ENCODE assay signal across 8 cellular contexts in genomic region chr11:67266424-67267187, GRCh38. TPM values are rescaled to one million over a fixed set of nuclear protein-coding genes. Genes with fewer than 3 reads are reported as not detected.
DNase-seq lines count a peak whose midpoint lies in the region; ATAC-seq and TF ChIP-seq lines count a peak whose summit lies in the region.

TSS of gene GRK2 (plus strand) at chr11:67266473. CDS start at chr11:67266700, 227 bp downstream.

- peaks cover 6% of the 10 kb centered on the region for H3K36me3 ChIP-seq in left ventricle myocardium inferior
- H3K36me3 ChIP-seq in prostate gland = no peaks in the 10 kb centered on the region

- intact Hi-C loops in left ventricle myocardium inferior (cut with micrococcal nuclease) = no loop called here
- intact Hi-C loops in prostate gland (cut with DNase I) = loop anchor here (1.0 to 5.0 kb wide), 2 partner anchors 36 to 51 kb away; partner anchors contain the start of gene SSH3

- no peaks in the 10 kb centered on the region for H3K9me3 ChIP-seq in left ventricle myocardium inferior (replicated peaks)
- H3K9me3 ChIP-seq in prostate gland = no peaks in the 10 kb centered on the region

- no peaks in the 10 kb centered on the region for H3K9me3 Mint-ChIP-seq in activated naive CD8-positive, alpha-beta T cell treated with anti-CD3 and anti-CD28 coated beads, Interleukin-2, amount 10 ng/mL, durations not matched to agents 7 days and 5 days

- WGBS in prostate gland = under 1% methylated on average over 34 of the region's 110 CpGs

- DNase-seq in DMS114 treated with DMSO at 0.1 percent for 48 hours (lab: John Stamatoyannopoulos, UW; ENCODE audit: unreplicated experiment) (peak; percentile 31), HCEC 1CT (peak; percentile 55), NCI-H2196 treated with DMSO at 0.1 percent for 48 hours (lab: John Stamatoyannopoulos, UW; ENCODE audit: unreplicated experiment) (peak; percentile 40), left ventricle myocardium inferior (no peak), prostate gland (ENCODE audit: low spot score) (no peak)
- peak; percentile 66 for DNase-seq in activated naive CD8-positive, alpha-beta T cell treated with anti-CD3 and anti-CD28 coated beads, Interleukin-2, amount 10 ng/mL, durations not matched to agents 7 days and 5 days

- peak within 1 kb of the TSS; percentile 96 for H3K27ac Mint-ChIP-seq in activated naive CD8-positive, alpha-beta T cell treated with anti-CD3 and anti-CD28 coated beads, Interleukin-2, amount 10 ng/mL, durations not matched to agents 7 days and 5 days

- H3K4me1 ChIP-seq in left ventricle myocardium inferior (peaks cover 72% of the 10 kb centered on the region), prostate gland (replicated peaks) (peaks cover 32% of the 10 kb centered on the region)

- H3K4me1 Mint-ChIP-seq in activated naive CD8-positive, alpha-beta T cell treated with anti-CD3 and anti-CD28 coated beads, Interleukin-2, amount 10 ng/mL, durations not matched to agents 7 days and 5 days = peaks cover 60% of the 10 kb centered on the region

- POLR2A ChIA-PET in activated naive CD8-positive, alpha-beta T cell treated with anti-CD3 and anti-CD28 coated beads, Interleukin-2, amount 10 ng/mL, durations not matched to agents 7 days and 5 days (lab: Charles Lee) = interaction anchor here (0.9 to 7.8 kb wide), 11 partner anchors 9 to 85 kb away, joined by 3 to 190 read pairs (median 12); partner anchors contain the start of genes ANKRD13D and SSH3

- H3K4me3 Mint-ChIP-seq in activated naive CD8-positive, alpha-beta T cell treated with anti-CD3 and anti-CD28 coated beads, Interleukin-2, amount 10 ng/mL, durations not matched to agents 7 days and 5 days = peak within 1 kb of the TSS; percentile 96

- peak within 1 kb of the TSS; percentile 98 for H3K4me3 ChIP-seq in left ventricle myocardium inferior
- peak within 1 kb of the TSS; percentile 91 to 93 for H3K4me3 ChIP-seq in prostate gland

- TF ChIP-seq POLR2A in prostate gland (IDR thresholded peaks at IDR 0.05) = no peak

- no peaks in the 10 kb centered on the region for H3K27me3 ChIP-seq in left ventricle myocardium inferior (ENCODE audit: low read depth)
- no peaks in the 10 kb centered on the region for H3K27me3 ChIP-seq in prostate gland (replicated peaks; ENCODE audit: insufficient read depth)

- TF ChIP-seq CTCF in left ventricle myocardium inferior (IDR thresholded peaks at IDR 0.05; ENCODE audit: borderline replicate concordance) (no peak), prostate gland (IDR thresholded peaks at IDR 0.05) (no peak)

- H3K27ac ChIP-seq in left ventricle myocardium inferior (replicated peaks) = peak within 1 kb of the TSS; percentile 94
- H3K27ac ChIP-seq in prostate gland = peak within 1 kb of the TSS; percentile 91 to 95

- peaks cover 28% of the 10 kb centered on the region for H3K36me3 Mint-ChIP-seq in activated naive CD8-positive, alpha-beta T cell treated with anti-CD3 and anti-CD28 coated beads, Interleukin-2, amount 10 ng/mL, durations not matched to agents 7 days and 5 days

- no peaks in the 10 kb centered on the region for H3K27me3 Mint-ChIP-seq in activated naive CD8-positive, alpha-beta T cell treated with anti-CD3 and anti-CD28 coated beads, Interleukin-2, amount 10 ng/mL, durations not matched to agents 7 days and 5 days

- peak; percentile 10 for ATAC-seq in activated naive CD8-positive, alpha-beta T cell treated with anti-CD3 and anti-CD28 coated beads, Interleukin-2, amount 10 ng/mL, durations not matched to agents 7 days and 5 days (ENCODE audit: low read depth)
- ATAC-seq in GM19328 (IDR thresholded peaks at IDR 0.05; ENCODE audit: unreplicated experiment) = no peak
- no peak for ATAC-seq in HG03108 (IDR thresholded peaks at IDR 0.05; ENCODE audit: unreplicated experiment)

RNA-seq across cellular contexts. Expression of gene GRK2, which starts in this region (rescaled TPM):
- total RNA-seq in activated naive CD8-positive, alpha-beta T cell treated with anti-CD3 and anti-CD28 coated beads, Interleukin-2, amount 10 ng/mL, durations not matched to agents 7 days and 5 days = 100 to 1,000 TPM; 325 to 341 TPM
- total RNA-seq in left ventricle myocardium inferior (53.8 TPM), prostate gland (100 to 1,000 TPM; 102 to 111 TPM)

Comparison
In these comparisons a context has a peak if more than half of its experiments do, and no peak if none do; other contexts are left out.
1. DNase-seq: peak in DMS114 treated with DMSO at 0.1 percent for 48 hours (single experiment), HCEC 1CT (single experiment), NCI-H2196 treated with DMSO at 0.1 percent for 48 hours (single experiment) and activated naive CD8-positive, alpha-beta T cell treated with anti-CD3 and anti-CD28 coated beads, Interleukin-2, amount 10 ng/mL, durations not matched to agents 7 days and 5 days (single experiment); none in left ventricle myocardium inferior (single experiment) and prostate gland (single experiment).